8 cellular contexts compared by ENCODE assay signal in the genomic region with DNA sequence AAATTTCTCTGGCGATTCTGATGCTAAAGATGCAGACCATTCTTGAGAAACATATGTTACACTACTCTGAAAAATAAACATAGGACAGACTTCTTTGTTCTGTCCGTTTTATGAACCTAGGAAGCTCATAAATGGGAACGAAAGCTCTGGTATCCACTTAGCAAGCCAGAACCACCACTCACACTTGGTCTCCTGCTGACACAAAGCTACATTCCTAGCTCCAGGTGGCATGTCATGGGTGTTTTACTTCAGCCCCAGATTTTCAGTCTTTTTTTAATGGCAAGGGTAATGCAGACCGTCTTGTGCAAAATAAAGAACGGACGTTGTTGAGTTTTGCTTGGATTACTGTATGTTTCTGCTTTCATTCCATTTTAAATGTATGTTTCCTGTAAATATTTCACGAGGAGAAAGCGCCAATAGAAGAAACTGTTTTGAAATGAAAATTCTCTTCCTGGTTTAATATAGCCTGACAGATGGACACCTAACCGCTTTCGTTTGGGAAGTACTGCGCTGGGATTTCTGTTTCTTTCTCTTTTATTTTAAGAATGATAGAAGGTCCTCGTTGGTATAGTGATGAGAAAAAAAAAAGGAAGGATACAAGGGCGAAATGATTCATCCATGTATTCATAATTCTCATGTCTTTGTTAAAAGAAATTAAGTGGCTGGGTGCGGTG. TPM values are rescaled to one million over a fixed set of nuclear protein-coding genes. Genes with fewer than 3 reads are reported as not detected.
A peak's percentile ranks its signal among the peaks of the same experiment; 100 is the strongest.
DNase-seq lines count a peak whose midpoint lies in the region; ATAC-seq, FAIRE-seq and TF ChIP-seq lines count a peak whose summit lies in the region.

No MANE protein-coding gene starts in this region.

- in situ Hi-C loops in HepG2 (cut with HindIII; ENCODE audit: extremely low pct_ligation_motif_present, low pct_unique_long_range_greater_than_20kb): no loop called here

- no peaks in the 10 kb centered on the region for H3K79me1 ChIP-seq in H9 (ENCODE audit: insufficient read depth, low read depth, low read length, poor library complexity, severe bottlenecking)

- H3K23me2 ChIP-seq in H9 (ENCODE audit: insufficient read length, low read depth, low read length, poor library complexity, severe bottlenecking): peaks cover 8% of the 10 kb centered on the region

- H3K27me3 Mint-ChIP-seq in H9 (ENCODE audit: low read depth): no peaks in the 10 kb centered on the region
- H3K27me3 Mint-ChIP-seq in central memory CD8-positive, alpha-beta T cell: no peaks in the 10 kb centered on the region

- no peak overlapping the region for H4K91ac ChIP-seq in H9 (ENCODE audit: insufficient read length, low read depth, low read length)

- H3K79me2 ChIP-seq in H9 (ENCODE audit: insufficient read depth, low read length) (peaks cover under 1% of the 10 kb centered on the region; the same call in 1 of the 2 replicates), HepG2 (ENCODE audit: insufficient read depth, low read length) (peaks cover 7% of the 10 kb centered on the region)

- H2BK5ac ChIP-seq in H9 (ENCODE audit: insufficient read length, low read length): no peak overlapping the region

- peaks cover 0 to 7% (median 5%) of the 10 kb centered on the region in 3 experiments; a peak in 5 of 7 replicates for H3K36me3 Mint-ChIP-seq in H9 (ENCODE audit: insufficient read depth in 1 of 3, low read depth in 3 of 3)
- peaks cover 18% of the 10 kb centered on the region for H3K36me3 Mint-ChIP-seq in central memory CD8-positive, alpha-beta T cell (ENCODE audit: insufficient read depth)

- DNase-seq in BE2C: no peak
- DNase-seq in H9: peak; percentile 42
- DNase-seq in NOMO-1 (lab: John Stamatoyannopoulos, UW; ENCODE audit: unreplicated experiment in 2 of 2): peak; percentile 47 to 58
- DNase-seq in central memory CD8-positive, alpha-beta T cell (ENCODE audit: low spot score in 2 of 2): no peak
- DNase-seq in HepG2 (ENCODE audit: low spot score): peak; percentile 68
- peak; percentile 61 to 63 for DNase-seq in thyroid gland
- DNase-seq in NCI-H1436 treated with DMSO at 0.1 percent for 48 hours (lab: John Stamatoyannopoulos, UW): no peak

- H3K4me1 Mint-ChIP-seq in H9: peaks cover 11% of the 10 kb centered on the region in 2 experiments
- peaks cover 13% of the 10 kb centered on the region for H3K4me1 Mint-ChIP-seq in central memory CD8-positive, alpha-beta T cell

- H3K4me3 ChIP-seq in BE2C (ENCODE audit: low read depth, low read length): peak overlapping the region; percentile 85
- peak overlapping the region; percentile 72 to 95 (median 82) for H3K4me3 ChIP-seq in HepG2 (replicated peaks in 1 of 3; ENCODE audit: insufficient read depth in 1 of 3, low read depth in 2 of 3, low read length in 3 of 3)
- peak overlapping the region; percentile 47 to 96 (median 63) for H3K4me3 ChIP-seq in thyroid gland (replicated peaks in 1 of 3)

- no peak overlapping the region for H2BK15ac ChIP-seq in H9 (ENCODE audit: low read depth, low read length)

- no peak for TF ChIP-seq CTCF in BE2C (IDR thresholded peaks at IDR 0.05; ENCODE audit: low read depth, low read length)
- TF ChIP-seq CTCF in H9 (conservative IDR thresholded peaks at IDR 0.05): no peak
- TF ChIP-seq CTCF in HepG2 (CRISPR knock-in tag; IDR thresholded peaks at IDR 0.05): peak; percentile 50
- TF ChIP-seq CTCF in thyroid gland (IDR thresholded peaks at IDR 0.05): peak in 1 of 6 experiments; percentile 5

- H4K5ac ChIP-seq in H9 (ENCODE audit: insufficient read length, low read depth, low read length): no peak overlapping the region

- CTCF ChIA-PET in HepG2 (lab: Yijun Ruan, JAX; ENCODE audit: low intra/inter-chr PET ratio, low total read pairs): no interaction called here

- H4K8ac ChIP-seq in H9 (replicated peaks; ENCODE audit: insufficient read length, low read depth, low read length): no peak overlapping the region

- H3K36me3 ChIP-seq in BE2C: no peaks in the 10 kb centered on the region; the same call in none of the 2 replicates
- no peaks in the 10 kb centered on the region for H3K36me3 ChIP-seq in HepG2 (replicated peaks in 1 of 2; ENCODE audit: control insufficient read depth in 1 of 2, insufficient read depth in 2 of 2, low read length in 2 of 2)
- H3K36me3 ChIP-seq in thyroid gland: no peaks in the 10 kb centered on the region

- H3K9ac ChIP-seq in H9 (ENCODE audit: extremely low read depth, insufficient read length, low read length): no peak overlapping the region
- H3K9ac ChIP-seq in HepG2 (ENCODE audit: insufficient read depth, low read depth, low read length): peak overlapping the region; percentile 95

- H3K9me3 Mint-ChIP-seq in H9: no peaks in the 10 kb centered on the region
- H3K9me3 Mint-ChIP-seq in central memory CD8-positive, alpha-beta T cell: no peaks in the 10 kb centered on the region

- H2AFZ ChIP-seq in H9 (ENCODE audit: low read length): no peak overlapping the region
- H2AFZ ChIP-seq in HepG2 (ENCODE audit: low read length): peak overlapping the region; percentile 72

- H3K27ac ChIP-seq in H9 (ENCODE audit: insufficient read length, low read depth, low read length) (peak overlapping the region; percentile 22), HepG2 (ENCODE audit: extremely low read length, insufficient read depth, low read length) (peak overlapping the region; percentile 97), thyroid gland (peak overlapping the region; percentile 80 to 98 (median 91))

- no peaks in the 10 kb centered on the region for H3K27me3 ChIP-seq in BE2C
- H3K27me3 ChIP-seq in H9 (ENCODE audit: insufficient read depth, low read length): no peaks in the 10 kb centered on the region
- no peaks in the 10 kb centered on the region for H3K27me3 ChIP-seq in HepG2 (ENCODE audit: control insufficient read depth in 1 of 2, insufficient read depth in 2 of 2, low read length in 2 of 2)
- no peaks in the 10 kb centered on the region for H3K27me3 ChIP-seq in thyroid gland

- no peak overlapping the region for H3K18ac ChIP-seq in H9 (ENCODE audit: insufficient read length, low read depth, low read length)

- H2BK120ac ChIP-seq in H9 (ENCODE audit: low read depth, low read length, poor library complexity, severe bottlenecking): no peak overlapping the region

- ATAC-seq in central memory CD8-positive, alpha-beta T cell (replicated peaks; ENCODE audit: extremely low read depth, poor library complexity, severe bottlenecking): no peak
- ATAC-seq in HepG2: peak; percentile 81
- ATAC-seq in GM19395 (IDR thresholded peaks at IDR 0.05; ENCODE audit: unreplicated experiment): no peak

- peak overlapping the region; percentile 99 to 100 for H3K4me3 Mint-ChIP-seq in H9
- H3K4me3 Mint-ChIP-seq in central memory CD8-positive, alpha-beta T cell: peak overlapping the region; percentile 100

- no peaks in the 10 kb centered on the region for H4K20me1 ChIP-seq in H9 (ENCODE audit: control insufficient read depth, insufficient read depth, insufficient read length)
- H4K20me1 ChIP-seq in HepG2 (ENCODE audit: insufficient read depth, low read length): no peaks in the 10 kb centered on the region

- H3K4me1 ChIP-seq in BE2C (peaks cover 4% of the 10 kb centered on the region; the same call in 1 of the 2 replicates), H9 (ENCODE audit: insufficient read depth, low read length) (no peaks in the 10 kb centered on the region), HepG2 (ENCODE audit: insufficient read depth, low read length) (no peaks in the 10 kb centered on the region), thyroid gland (peaks cover 4 to 11% of the 10 kb centered on the region in 2 donors)

- no peak overlapping the region for H2BK20ac ChIP-seq in H9 (ENCODE audit: low read depth, low read length, poor library complexity, severe bottlenecking)

- H3K9me3 ChIP-seq in BE2C: no peaks in the 10 kb centered on the region
- H3K9me3 ChIP-seq in H9 (ENCODE audit: control insufficient read depth, low read depth, low read length): no peaks in the 10 kb centered on the region
- no peaks in the 10 kb centered on the region for H3K9me3 ChIP-seq in HepG2 (ENCODE audit: low read length)
- H3K9me3 ChIP-seq in thyroid gland: no peaks in the 10 kb centered on the region

- no CpG with 5 or more reads among the region's 14 CpGs for WGBS in H9 (ENCODE audit: extremely low coverage, insufficient read length, low lambda C conversion rate)
- 2% methylated on average over 14 of the region's 14 CpGs for WGBS in HepG2 (ENCODE audit: low lambda C conversion rate)
- 15 to 17% methylated on average over 14 of the region's 14 CpGs for WGBS in thyroid gland, 2 donors

- FAIRE-seq in HepG2 (lab: Jason Lieb, UNC): peak; percentile 30

- no peak overlapping the region for H3T11ph ChIP-seq in H9 (ENCODE audit: low read length)

- intact Hi-C loops in HepG2 (cut with micrococcal nuclease; ENCODE audit: unreplicated experiment) (loop anchor here (2.0 to 5.0 kb wide), 3 partner anchors 21 to 72 kb away; a partner anchor contains a TSS), thyroid gland (cut with DNase I) (loop anchor here (5.0 kb wide), 1 partner anchor 32 kb away; a partner anchor contains a TSS)

- TF ChIP-seq POLR2A in HepG2 (IDR thresholded peaks at IDR 0.05; ENCODE audit: insufficient read depth in 1 of 2, low read depth in 2 of 2, low read length in 2 of 2) (peak in 1 of 2 experiments; percentile 52; a peak in 2 of 4 replicates), thyroid gland (IDR thresholded peaks at IDR 0.05) (peak in 1 of 2 donors; percentile 22)

- no peak overlapping the region for H3K4ac ChIP-seq in H9 (ENCODE audit: low read depth, low read length)

- no TSS peak for BruUV-seq in HepG2 (replicated peaks; lab: Mats Ljungman, UMichigan)

- H2BK12ac ChIP-seq in H9 (ENCODE audit: insufficient read length, low read depth, low read length): no peak overlapping the region

- TF ChIP-seq RAD21 in HepG2 (CRISPR knock-in tag; IDR thresholded peaks at IDR 0.05): no peak

- POLR2A ChIA-PET in HepG2 (lab: Yijun Ruan, JAX): interaction anchor here (0.5 to 2.7 kb wide), 9 partner anchors 8 to 855 kb away, joined by 3 to 30 read pairs (median 9); a partner anchor contains a TSS

- H3K14ac ChIP-seq in H9 (ENCODE audit: insufficient read depth, low read length): no peak overlapping the region

- H3K4me2 ChIP-seq in H9 (ENCODE audit: insufficient read depth, insufficient read length, low read length): peak overlapping the region; percentile 91
- H3K4me2 ChIP-seq in HepG2 (ENCODE audit: low read depth, low read length): peak overlapping the region; percentile 92

- TF ChIP-seq EP300 in HepG2 (IDR thresholded peaks at IDR 0.05; ENCODE audit: low read depth in 2 of 2, low read length in 2 of 2): no peak
- no peak for TF ChIP-seq EP300 in HepG2 (CRISPR knock-in tag; IDR thresholded peaks at IDR 0.05; ENCODE audit: borderline replicate concordance)

- no peak overlapping the region for H3K23ac ChIP-seq in H9 (ENCODE audit: insufficient read length, low read depth, low read length)

- no peak overlapping the region for H3K56ac ChIP-seq in H9 (ENCODE audit: insufficient read length, low read depth, low read length)

- no peak overlapping the region for H2AK5ac ChIP-seq in H9 (ENCODE audit: insufficient read length, low read length)

- peak overlapping the region; percentile 99 to 100 (median 100) for H3K27ac Mint-ChIP-seq in H9
- peak overlapping the region; percentile 98 for H3K27ac Mint-ChIP-seq in central memory CD8-positive, alpha-beta T cell (ENCODE audit: low read depth)

RNA-seq across cellular contexts. Expression of a gene that starts 0.8 kb away (rescaled TPM):
- 57.3 TPM for polyA plus RNA-seq in BE2C (2012; ENCODE audit: insufficient read depth, insufficient read length, low read depth)
- total RNA-seq in H9 (2021) (31.3 and 34.8 TPM in 2 replicates), HepG2 (2016; rRNA removed; fragmentation: Illumina TruSeq; extraction: Trizol) (41.5 and 59.8 TPM in 2 replicates), thyroid gland (10 to 100 TPM; 17.9 to 33.3 (median 32.8) TPM)
- 8.7 and 10.8 TPM in 2 replicates for total RNA-seq in HepG2 (2016; cell fraction: cytosol; rRNA removed; fragmentation: Illumina TruSeq; extraction: Trizol; ENCODE audit: low read depth)
- total RNA-seq in HepG2 (2016; cell fraction: insoluble cytoplasmic fraction; rRNA removed; fragmentation: Illumina TruSeq; extraction: Trizol): 43.6 and 64.0 TPM in 2 replicates
- 18.6 and 20.4 TPM in 2 replicates for total RNA-seq in HepG2 (2016; cell fraction: membrane; rRNA removed; fragmentation: Illumina TruSeq; extraction: Trizol)
- 16.9 and 17.7 TPM in 2 replicates for total RNA-seq in HepG2 (2016; cell fraction: nucleus; rRNA removed; fragmentation: Illumina TruSeq; extraction: Trizol)
- 27.6 and 36.4 TPM in 2 replicates for polyA plus RNA-seq in HepG2 (2011; rRNA removed)
- polyA plus RNA-seq in HepG2 (2011; cell fraction: cytosol; rRNA removed): 21.5 and 30.8 TPM in 2 replicates
- 7.0 and 10.9 TPM in 2 replicates for polyA plus RNA-seq in HepG2 (2011; cell fraction: nucleus; rRNA removed)
- polyA plus RNA-seq in HepG2 (2012): 30.7 and 41.3 TPM in 2 replicates
- 6.7 and 7.2 TPM in 2 replicates for polyA plus RNA-seq in HepG2 (2016; cell fraction: cytosol; fragmentation: Illumina TruSeq; extraction: Trizol; ENCODE audit: low read depth)
- polyA plus RNA-seq in HepG2 (2016; cell fraction: insoluble cytoplasmic fraction; fragmentation: Illumina TruSeq; extraction: Trizol; ENCODE audit: low read depth): 48.1 and 57.1 TPM in 2 replicates
- 13.5 and 13.8 TPM in 2 replicates for polyA plus RNA-seq in HepG2 (2016; cell fraction: membrane; fragmentation: Illumina TruSeq; extraction: Trizol; ENCODE audit: low read depth)
- 23.9 and 28.2 TPM in 2 replicates for polyA plus RNA-seq in HepG2 (2016; cell fraction: nucleus; fragmentation: Illumina TruSeq; extraction: Trizol; ENCODE audit: insufficient read depth, low read depth)
- 13.5 and 14.6 TPM in 2 replicates for polyA minus RNA-seq in HepG2 (2011; rRNA and poly(A)+ RNA removed; ENCODE audit: low replicate concordance)
- 11.5 and 13.0 TPM in 2 replicates for polyA minus RNA-seq in HepG2 (2011; cell fraction: cytosol; rRNA and poly(A)+ RNA removed)
- polyA minus RNA-seq in HepG2 (2011; cell fraction: nucleus; rRNA and poly(A)+ RNA removed): 17.9 and 19.7 TPM in 2 replicates

RNA-seq across cellular contexts. Expression of a gene that starts 4.4 kb away (rescaled TPM):
- 230 TPM for polyA plus RNA-seq in BE2C (2012; ENCODE audit: insufficient read depth, insufficient read length, low read depth)
- total RNA-seq in H9 (2021): 153 and 157 TPM in 2 replicates
- total RNA-seq in HepG2 (2016; rRNA removed; fragmentation: Illumina TruSeq; extraction: Trizol): 62.5 and 86.7 TPM in 2 replicates
- total RNA-seq in HepG2 (2016; cell fraction: cytosol; rRNA removed; fragmentation: Illumina TruSeq; extraction: Trizol; ENCODE audit: low read depth): 36.2 and 39.7 TPM in 2 replicates
- total RNA-seq in HepG2 (2016; cell fraction: insoluble cytoplasmic fraction; rRNA removed; fragmentation: Illumina TruSeq; extraction: Trizol): 66.2 and 77.2 TPM in 2 replicates
- 104 and 107 TPM in 2 replicates for total RNA-seq in HepG2 (2016; cell fraction: membrane; rRNA removed; fragmentation: Illumina TruSeq; extraction: Trizol)
- 47.6 and 55.6 TPM in 2 replicates for total RNA-seq in HepG2 (2016; cell fraction: nucleus; rRNA removed; fragmentation: Illumina TruSeq; extraction: Trizol)
- 74.5 and 88.0 TPM in 2 replicates for polyA plus RNA-seq in HepG2 (2011; rRNA removed)
- 62.6 and 91.2 TPM in 2 replicates for polyA plus RNA-seq in HepG2 (2011; cell fraction: cytosol; rRNA removed)
- 126 and 135 TPM in 2 replicates for polyA plus RNA-seq in HepG2 (2011; cell fraction: nucleus; rRNA removed)
- 103 and 107 TPM in 2 replicates for polyA plus RNA-seq in HepG2 (2012)
- polyA plus RNA-seq in HepG2 (2016; cell fraction: cytosol; fragmentation: Illumina TruSeq; extraction: Trizol; ENCODE audit: low read depth): 32.5 and 32.6 TPM in 2 replicates
- polyA plus RNA-seq in HepG2 (2016; cell fraction: insoluble cytoplasmic fraction; fragmentation: Illumina TruSeq; extraction: Trizol; ENCODE audit: low read depth): 103 and 119 TPM in 2 replicates
- 97.5 and 104 TPM in 2 replicates for polyA plus RNA-seq in HepG2 (2016; cell fraction: membrane; fragmentation: Illumina TruSeq; extraction: Trizol; ENCODE audit: low read depth)
- 115 and 120 TPM in 2 replicates for polyA plus RNA-seq in HepG2 (2016; cell fraction: nucleus; fragmentation: Illumina TruSeq; extraction: Trizol; ENCODE audit: insufficient read depth, low read depth)
- polyA minus RNA-seq in HepG2 (2011; rRNA and poly(A)+ RNA removed; ENCODE audit: low replicate concordance): 124 and 137 TPM in 2 replicates
- 65.4 and 101 TPM in 2 replicates for polyA minus RNA-seq in HepG2 (2011; cell fraction: cytosol; rRNA and poly(A)+ RNA removed)
- 93.5 and 100 TPM in 2 replicates for polyA minus RNA-seq in HepG2 (2011; cell fraction: nucleus; rRNA and poly(A)+ RNA removed)
- 100 to 1,000 TPM in 3 of 4 donors, 10 to 100 TPM in 1; 62.5 to 159 (median 127) TPM for total RNA-seq in thyroid gland

RNA-seq across cellular contexts. Expression of a gene that starts 33.9 kb away (rescaled TPM):
- polyA plus RNA-seq in BE2C (2012; ENCODE audit: insufficient read depth, insufficient read length, low read depth): 707 TPM
- total RNA-seq in H9 (2021) (618 and 638 TPM in 2 replicates), HepG2 (2016; rRNA removed; fragmentation: Illumina TruSeq; extraction: Trizol) (271 and 403 TPM in 2 replicates), thyroid gland (100 to 1,000 TPM; 128 to 265 (median 232) TPM)
- total RNA-seq in HepG2 (2016; cell fraction: cytosol; rRNA removed; fragmentation: Illumina TruSeq; extraction: Trizol; ENCODE audit: low read depth): 125 and 176 TPM in 2 replicates
- 277 and 420 TPM in 2 replicates for total RNA-seq in HepG2 (2016; cell fraction: insoluble cytoplasmic fraction; rRNA removed; fragmentation: Illumina TruSeq; extraction: Trizol)
- 174 and 230 TPM in 2 replicates for total RNA-seq in HepG2 (2016; cell fraction: membrane; rRNA removed; fragmentation: Illumina TruSeq; extraction: Trizol)
- 119 and 123 TPM in 2 replicates for total RNA-seq in HepG2 (2016; cell fraction: nucleus; rRNA removed; fragmentation: Illumina TruSeq; extraction: Trizol)
- 294 and 318 TPM in 2 replicates for polyA plus RNA-seq in HepG2 (2011; rRNA removed)
- polyA plus RNA-seq in HepG2 (2011; cell fraction: cytosol; rRNA removed): 305 and 402 TPM in 2 replicates
- polyA plus RNA-seq in HepG2 (2011; cell fraction: nucleus; rRNA removed): 130 and 152 TPM in 2 replicates
- polyA plus RNA-seq in HepG2 (2012): 350 and 505 TPM in 2 replicates
- polyA plus RNA-seq in HepG2 (2016; cell fraction: cytosol; fragmentation: Illumina TruSeq; extraction: Trizol; ENCODE audit: low read depth): 240 and 370 TPM in 2 replicates
- 862 and 951 TPM in 2 replicates for polyA plus RNA-seq in HepG2 (2016; cell fraction: insoluble cytoplasmic fraction; fragmentation: Illumina TruSeq; extraction: Trizol; ENCODE audit: low read depth)
- 322 and 411 TPM in 2 replicates for polyA plus RNA-seq in HepG2 (2016; cell fraction: membrane; fragmentation: Illumina TruSeq; extraction: Trizol; ENCODE audit: low read depth)
- 362 and 385 TPM in 2 replicates for polyA plus RNA-seq in HepG2 (2016; cell fraction: nucleus; fragmentation: Illumina TruSeq; extraction: Trizol; ENCODE audit: insufficient read depth, low read depth)
- polyA minus RNA-seq in HepG2 (2011; rRNA and poly(A)+ RNA removed; ENCODE audit: low replicate concordance): 59.5 and 114 TPM in 2 replicates
- 80.5 and 87.3 TPM in 2 replicates for polyA minus RNA-seq in HepG2 (2011; cell fraction: cytosol; rRNA and poly(A)+ RNA removed)
- polyA minus RNA-seq in HepG2 (2011; cell fraction: nucleus; rRNA and poly(A)+ RNA removed): 57.0 and 67.4 TPM in 2 replicates

RNA-seq across cellular contexts. Expression of a gene that starts 51.4 kb away (rescaled TPM):
- 63.2 TPM for polyA plus RNA-seq in BE2C (2012; ENCODE audit: insufficient read depth, insufficient read length, low read depth)
- total RNA-seq in H9 (2021): 64.0 and 65.8 TPM in 2 replicates
- total RNA-seq in HepG2 (2016; rRNA removed; fragmentation: Illumina TruSeq; extraction: Trizol): 54.3 and 61.3 TPM in 2 replicates
- total RNA-seq in HepG2 (2016; cell fraction: cytosol; rRNA removed; fragmentation: Illumina TruSeq; extraction: Trizol; ENCODE audit: low read depth): 9.2 and 10.3 TPM in 2 replicates
- 59.2 and 60.3 TPM in 2 replicates for total RNA-seq in HepG2 (2016; cell fraction: insoluble cytoplasmic fraction; rRNA removed; fragmentation: Illumina TruSeq; extraction: Trizol)
- total RNA-seq in HepG2 (2016; cell fraction: membrane; rRNA removed; fragmentation: Illumina TruSeq; extraction: Trizol): 18.4 and 20.5 TPM in 2 replicates
- total RNA-seq in HepG2 (2016; cell fraction: nucleus; rRNA removed; fragmentation: Illumina TruSeq; extraction: Trizol): 45.0 and 46.6 TPM in 2 replicates
- polyA plus RNA-seq in HepG2 (2011; rRNA removed): 43.4 and 45.6 TPM in 2 replicates
- polyA plus RNA-seq in HepG2 (2011; cell fraction: cytosol; rRNA removed): 45.5 and 48.2 TPM in 2 replicates
- polyA plus RNA-seq in HepG2 (2011; cell fraction: nucleus; rRNA removed): 40.9 and 54.0 TPM in 2 replicates
- 20.8 and 21.7 TPM in 2 replicates for polyA plus RNA-seq in HepG2 (2012)
- 9.2 and 9.4 TPM in 2 replicates for polyA plus RNA-seq in HepG2 (2016; cell fraction: cytosol; fragmentation: Illumina TruSeq; extraction: Trizol; ENCODE audit: low read depth)
- polyA plus RNA-seq in HepG2 (2016; cell fraction: insoluble cytoplasmic fraction; fragmentation: Illumina TruSeq; extraction: Trizol; ENCODE audit: low read depth): 54.6 and 56.2 TPM in 2 replicates
- polyA plus RNA-seq in HepG2 (2016; cell fraction: membrane; fragmentation: Illumina TruSeq; extraction: Trizol; ENCODE audit: low read depth): 15.0 and 15.5 TPM in 2 replicates
- 87.8 and 95.7 TPM in 2 replicates for polyA plus RNA-seq in HepG2 (2016; cell fraction: nucleus; fragmentation: Illumina TruSeq; extraction: Trizol; ENCODE audit: insufficient read depth, low read depth)
- polyA minus RNA-seq in HepG2 (2011; rRNA and poly(A)+ RNA removed; ENCODE audit: low replicate concordance): 17.2 and 66.7 TPM in 2 replicates
- 7.9 and 13.5 TPM in 2 replicates for polyA minus RNA-seq in HepG2 (2011; cell fraction: cytosol; rRNA and poly(A)+ RNA removed)
- polyA minus RNA-seq in HepG2 (2011; cell fraction: nucleus; rRNA and poly(A)+ RNA removed): 13.8 and 16.9 TPM in 2 replicates
- total RNA-seq in thyroid gland: 10 to 100 TPM; 27.9 to 72.0 (median 38.5) TPM

Comparison
In these comparisons a context has a peak if more than half of its experiments do, and no peak if none do; other contexts are left out.
1. DNase-seq: peak in H9 (single experiment), NOMO-1 (2 of 2), HepG2 (single experiment) and thyroid gland (2 of 2); none in BE2C (single experiment), central memory CD8-positive, alpha-beta T cell (0 of 2) and NCI-H1436 treated with DMSO at 0.1 percent for 48 hours (single experiment).
2. H3K27ac ChIP-seq: peak in every context shown above with its lines; median percentile 97 in HepG2; 91 in thyroid gland; 22 in H9.
3. Peak in every context shown above with its lines, with median percentiles within 50 percentile points of each other: H3K4me3 ChIP-seq.